2 cellular contexts compared by ENCODE assay signal in the genomic region with DNA sequence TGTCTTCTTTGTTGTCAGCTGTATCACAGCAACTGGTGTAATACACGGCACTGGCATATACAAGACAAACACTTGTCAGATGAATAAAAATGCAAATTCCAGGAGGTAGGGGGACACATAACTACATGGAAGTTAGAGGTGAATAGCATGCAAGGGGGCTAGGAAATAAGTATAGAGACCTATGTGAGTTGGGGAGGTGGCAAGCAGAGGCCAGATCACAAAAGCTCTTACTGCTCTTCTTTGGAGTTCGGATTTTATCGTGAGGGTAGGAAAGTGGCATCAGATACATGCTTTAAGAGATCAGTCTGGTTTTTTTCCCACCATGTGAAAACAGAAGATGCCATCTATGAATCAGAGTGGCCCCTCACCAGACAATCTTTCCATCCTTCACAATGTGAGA.
TF ChIP-seq lines count a peak whose summit lies in the region.

No MANE protein-coding gene starts in this region.

TF ChIP-seq in GM23338, 12 proteins besides CTCF, POLR2A, EP300 and RAD21:
- TF ChIP-seq, protein P1, sequence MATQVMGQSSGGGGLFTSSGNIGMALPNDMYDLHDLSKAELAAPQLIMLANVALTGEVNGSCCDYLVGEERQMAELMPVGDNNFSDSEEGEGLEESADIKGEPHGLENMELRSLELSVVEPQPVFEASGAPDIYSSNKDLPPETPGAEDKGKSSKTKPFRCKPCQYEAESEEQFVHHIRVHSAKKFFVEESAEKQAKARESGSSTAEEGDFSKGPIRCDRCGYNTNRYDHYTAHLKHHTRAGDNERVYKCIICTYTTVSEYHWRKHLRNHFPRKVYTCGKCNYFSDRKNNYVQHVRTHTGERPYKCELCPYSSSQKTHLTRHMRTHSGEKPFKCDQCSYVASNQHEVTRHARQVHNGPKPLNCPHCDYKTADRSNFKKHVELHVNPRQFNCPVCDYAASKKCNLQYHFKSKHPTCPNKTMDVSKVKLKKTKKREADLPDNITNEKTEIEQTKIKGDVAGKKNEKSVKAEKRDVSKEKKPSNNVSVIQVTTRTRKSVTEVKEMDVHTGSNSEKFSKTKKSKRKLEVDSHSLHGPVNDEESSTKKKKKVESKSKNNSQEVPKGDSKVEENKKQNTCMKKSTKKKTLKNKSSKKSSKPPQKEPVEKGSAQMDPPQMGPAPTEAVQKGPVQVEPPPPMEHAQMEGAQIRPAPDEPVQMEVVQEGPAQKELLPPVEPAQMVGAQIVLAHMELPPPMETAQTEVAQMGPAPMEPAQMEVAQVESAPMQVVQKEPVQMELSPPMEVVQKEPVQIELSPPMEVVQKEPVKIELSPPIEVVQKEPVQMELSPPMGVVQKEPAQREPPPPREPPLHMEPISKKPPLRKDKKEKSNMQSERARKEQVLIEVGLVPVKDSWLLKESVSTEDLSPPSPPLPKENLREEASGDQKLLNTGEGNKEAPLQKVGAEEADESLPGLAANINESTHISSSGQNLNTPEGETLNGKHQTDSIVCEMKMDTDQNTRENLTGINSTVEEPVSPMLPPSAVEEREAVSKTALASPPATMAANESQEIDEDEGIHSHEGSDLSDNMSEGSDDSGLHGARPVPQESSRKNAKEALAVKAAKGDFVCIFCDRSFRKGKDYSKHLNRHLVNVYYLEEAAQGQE (IDR thresholded peaks at IDR 0.05; ENCODE audit: unreplicated experiment): no peak
- TF ChIP-seq CREB1 (CRISPR knock-in tag; IDR thresholded peaks at IDR 0.05; ENCODE audit: low read depth) (no peak), EZH2 (IDR thresholded peaks at IDR 0.05; ENCODE audit: low read depth, unreplicated experiment) (no peak), NANOG (IDR thresholded peaks at IDR 0.05; ENCODE audit: borderline replicate concordance) (no peak), ETS1 (IDR thresholded peaks at IDR 0.05) (no peak), EZH2phosphoT487 (IDR thresholded peaks at IDR 0.05; ENCODE audit: unreplicated experiment) (no peak), ZNF331 (CRISPR knock-in tag; IDR thresholded peaks at IDR 0.05; ENCODE audit: low read depth) (no peak)
- TF ChIP-seq, protein P2, sequence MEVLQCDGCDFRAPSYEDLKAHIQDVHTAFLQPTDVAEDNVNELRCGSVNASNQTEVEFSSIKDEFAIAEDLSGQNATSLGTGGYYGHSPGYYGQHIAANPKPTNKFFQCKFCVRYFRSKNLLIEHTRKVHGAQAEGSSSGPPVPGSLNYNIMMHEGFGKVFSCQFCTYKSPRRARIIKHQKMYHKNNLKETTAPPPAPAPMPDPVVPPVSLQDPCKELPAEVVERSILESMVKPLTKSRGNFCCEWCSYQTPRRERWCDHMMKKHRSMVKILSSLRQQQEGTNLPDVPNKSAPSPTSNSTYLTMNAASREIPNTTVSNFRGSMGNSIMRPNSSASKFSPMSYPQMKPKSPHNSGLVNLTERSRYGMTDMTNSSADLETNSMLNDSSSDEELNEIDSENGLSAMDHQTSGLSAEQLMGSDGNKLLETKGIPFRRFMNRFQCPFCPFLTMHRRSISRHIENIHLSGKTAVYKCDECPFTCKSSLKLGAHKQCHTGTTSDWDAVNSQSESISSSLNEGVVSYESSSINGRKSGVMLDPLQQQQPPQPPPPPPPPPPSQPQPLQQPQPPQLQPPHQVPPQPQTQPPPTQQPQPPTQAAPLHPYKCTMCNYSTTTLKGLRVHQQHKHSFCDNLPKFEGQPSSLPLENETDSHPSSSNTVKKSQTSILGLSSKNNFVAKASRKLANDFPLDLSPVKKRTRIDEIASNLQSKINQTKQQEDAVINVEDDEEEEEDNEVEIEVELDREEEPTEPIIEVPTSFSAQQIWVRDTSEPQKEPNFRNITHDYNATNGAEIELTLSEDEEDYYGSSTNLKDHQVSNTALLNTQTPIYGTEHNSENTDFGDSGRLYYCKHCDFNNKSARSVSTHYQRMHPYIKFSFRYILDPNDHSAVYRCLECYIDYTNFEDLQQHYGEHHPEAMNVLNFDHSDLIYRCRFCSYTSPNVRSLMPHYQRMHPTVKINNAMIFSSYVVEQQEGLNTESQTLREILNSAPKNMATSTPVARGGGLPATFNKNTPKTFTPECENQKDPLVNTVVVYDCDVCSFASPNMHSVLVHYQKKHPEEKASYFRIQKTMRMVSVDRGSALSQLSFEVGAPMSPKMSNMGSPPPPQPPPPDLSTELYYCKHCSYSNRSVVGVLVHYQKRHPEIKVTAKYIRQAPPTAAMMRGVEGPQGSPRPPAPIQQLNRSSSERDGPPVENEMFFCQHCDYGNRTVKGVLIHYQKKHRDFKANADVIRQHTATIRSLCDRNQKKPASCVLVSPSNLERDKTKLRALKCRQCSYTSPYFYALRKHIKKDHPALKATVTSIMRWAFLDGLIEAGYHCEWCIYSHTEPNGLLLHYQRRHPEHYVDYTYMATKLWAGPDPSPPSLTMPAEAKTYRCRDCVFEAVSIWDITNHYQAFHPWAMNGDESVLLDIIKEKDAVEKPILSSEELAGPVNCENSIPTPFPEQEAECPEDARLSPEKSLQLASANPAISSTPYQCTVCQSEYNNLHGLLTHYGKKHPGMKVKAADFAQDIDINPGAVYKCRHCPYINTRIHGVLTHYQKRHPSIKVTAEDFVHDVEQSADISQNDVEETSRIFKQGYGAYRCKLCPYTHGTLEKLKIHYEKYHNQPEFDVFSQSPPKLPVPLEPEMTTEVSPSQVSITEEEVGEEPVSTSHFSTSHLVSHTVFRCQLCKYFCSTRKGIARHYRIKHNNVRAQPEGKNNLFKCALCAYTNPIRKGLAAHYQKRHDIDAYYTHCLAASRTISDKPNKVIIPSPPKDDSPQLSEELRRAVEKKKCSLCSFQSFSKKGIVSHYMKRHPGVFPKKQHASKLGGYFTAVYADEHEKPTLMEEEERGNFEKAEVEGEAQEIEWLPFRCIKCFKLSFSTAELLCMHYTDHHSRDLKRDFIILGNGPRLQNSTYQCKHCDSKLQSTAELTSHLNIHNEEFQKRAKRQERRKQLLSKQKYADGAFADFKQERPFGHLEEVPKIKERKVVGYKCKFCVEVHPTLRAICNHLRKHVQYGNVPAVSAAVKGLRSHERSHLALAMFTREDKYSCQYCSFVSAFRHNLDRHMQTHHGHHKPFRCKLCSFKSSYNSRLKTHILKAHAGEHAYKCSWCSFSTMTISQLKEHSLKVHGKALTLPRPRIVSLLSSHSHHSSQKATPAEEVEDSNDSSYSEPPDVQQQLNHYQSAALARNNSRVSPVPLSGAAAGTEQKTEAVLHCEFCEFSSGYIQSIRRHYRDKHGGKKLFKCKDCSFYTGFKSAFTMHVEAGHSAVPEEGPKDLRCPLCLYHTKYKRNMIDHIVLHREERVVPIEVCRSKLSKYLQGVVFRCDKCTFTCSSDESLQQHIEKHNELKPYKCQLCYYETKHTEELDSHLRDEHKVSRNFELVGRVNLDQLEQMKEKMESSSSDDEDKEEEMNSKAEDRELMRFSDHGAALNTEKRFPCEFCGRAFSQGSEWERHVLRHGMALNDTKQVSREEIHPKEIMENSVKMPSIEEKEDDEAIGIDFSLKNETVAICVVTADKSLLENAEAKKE (CRISPR knock-in tag; IDR thresholded peaks at IDR 0.05): no peak

TF ChIP-seq in WTC11, 78 proteins besides CTCF, POLR2A, EP300 and RAD21:
- no peak for TF ChIP-seq ZNF138 (CRISPR knock-in tag; conservative IDR thresholded peaks at IDR 0.05)
- TF ChIP-seq ZNF232 (CRISPR knock-in tag; IDR thresholded peaks at IDR 0.05): no peak
- TF ChIP-seq ZNF423 (CRISPR knock-in tag; IDR thresholded peaks at IDR 0.05): no peak
- TF ChIP-seq, protein P3, sequence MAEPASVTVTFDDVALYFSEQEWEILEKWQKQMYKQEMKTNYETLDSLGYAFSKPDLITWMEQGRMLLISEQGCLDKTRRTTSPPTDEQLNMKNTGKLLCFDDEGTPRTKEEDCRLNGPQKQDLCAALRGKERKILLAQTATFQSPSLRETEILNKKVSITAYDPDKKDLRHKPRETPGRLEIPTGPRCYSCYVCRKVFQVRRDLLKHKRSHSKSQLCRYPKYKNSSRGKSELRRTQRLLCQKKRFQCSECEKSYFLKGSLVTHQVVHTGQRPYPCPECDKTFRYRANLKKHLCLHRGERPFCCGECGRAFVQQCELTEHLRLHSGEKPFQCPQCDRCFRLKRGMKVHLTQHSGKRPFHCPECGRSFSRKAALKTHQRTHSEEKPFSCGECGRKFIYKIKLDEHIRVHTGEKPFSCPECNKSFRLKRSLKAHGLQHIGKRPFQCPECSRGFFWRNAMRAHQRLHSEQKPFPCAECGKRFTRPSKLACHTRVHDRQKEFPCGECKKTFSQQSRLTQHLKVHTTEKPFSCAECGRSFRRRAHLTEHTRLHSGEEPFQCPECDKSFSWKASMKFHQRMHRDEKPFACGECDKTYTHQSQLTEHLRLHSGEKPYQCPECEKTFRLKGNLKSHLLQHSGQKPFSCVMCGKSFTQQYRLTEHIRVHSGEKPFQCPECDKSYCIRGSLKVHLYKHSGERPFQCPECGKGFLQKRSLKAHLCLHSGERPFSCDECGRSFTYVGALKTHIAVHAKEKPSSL (CRISPR knock-in tag; conservative IDR thresholded peaks at IDR 0.05): no peak
- TF ChIP-seq GTF2I (CRISPR knock-in tag; conservative IDR thresholded peaks at IDR 0.05): no peak
- no peak for TF ChIP-seq E2F1 (CRISPR knock-in tag; IDR thresholded peaks at IDR 0.05)
- TF ChIP-seq FOXP4 (CRISPR knock-in tag; IDR thresholded peaks at IDR 0.05): no peak
- TF ChIP-seq ZNF671 (CRISPR knock-in tag; IDR thresholded peaks at IDR 0.05): no peak
- TF ChIP-seq, protein P4, sequence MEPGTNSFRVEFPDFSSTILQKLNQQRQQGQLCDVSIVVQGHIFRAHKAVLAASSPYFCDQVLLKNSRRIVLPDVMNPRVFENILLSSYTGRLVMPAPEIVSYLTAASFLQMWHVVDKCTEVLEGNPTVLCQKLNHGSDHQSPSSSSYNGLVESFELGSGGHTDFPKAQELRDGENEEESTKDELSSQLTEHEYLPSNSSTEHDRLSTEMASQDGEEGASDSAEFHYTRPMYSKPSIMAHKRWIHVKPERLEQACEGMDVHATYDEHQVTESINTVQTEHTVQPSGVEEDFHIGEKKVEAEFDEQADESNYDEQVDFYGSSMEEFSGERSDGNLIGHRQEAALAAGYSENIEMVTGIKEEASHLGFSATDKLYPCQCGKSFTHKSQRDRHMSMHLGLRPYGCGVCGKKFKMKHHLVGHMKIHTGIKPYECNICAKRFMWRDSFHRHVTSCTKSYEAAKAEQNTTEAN (CRISPR knock-in tag; IDR thresholded peaks at IDR 0.05): no peak
- no peak for TF ChIP-seq EMX1 (CRISPR knock-in tag; IDR thresholded peaks at IDR 0.05)
- TF ChIP-seq, protein P5, sequence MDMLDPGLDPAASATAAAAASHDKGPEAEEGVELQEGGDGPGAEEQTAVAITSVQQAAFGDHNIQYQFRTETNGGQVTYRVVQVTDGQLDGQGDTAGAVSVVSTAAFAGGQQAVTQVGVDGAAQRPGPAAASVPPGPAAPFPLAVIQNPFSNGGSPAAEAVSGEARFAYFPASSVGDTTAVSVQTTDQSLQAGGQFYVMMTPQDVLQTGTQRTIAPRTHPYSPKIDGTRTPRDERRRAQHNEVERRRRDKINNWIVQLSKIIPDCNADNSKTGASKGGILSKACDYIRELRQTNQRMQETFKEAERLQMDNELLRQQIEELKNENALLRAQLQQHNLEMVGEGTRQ (CRISPR knock-in tag; IDR thresholded peaks at IDR 0.05): no peak
- no peak for TF ChIP-seq JUN (CRISPR knock-in tag; IDR thresholded peaks at IDR 0.05)
- TF ChIP-seq FOXK1 (CRISPR knock-in tag; IDR thresholded peaks at IDR 0.05): no peak
- TF ChIP-seq JAZF1 (CRISPR knock-in tag; IDR thresholded peaks at IDR 0.05): no peak
TF ChIP-seq in WTC11: peak in this region for 0.
